ENCODE assay signal across 27 cellular contexts in genomic region chr9:38211002-38211401, GRCh38.
"Had no signal": no experiment of that assay in that cellular context is flagged by ENCODE, and none has a peak within 500 bp of the region (broad histone marks: within the 10 kb centered on the region; RNA-seq: fewer than 3 reads in every experiment).

No MANE protein-coding gene starts in this region.

- H3K4me1 ChIP-seq: adrenal gland, ascending aorta, colonic mucosa, heart right ventricle, left lung, lower lobe of right lung, spleen, tibial nerve had no signal

- H3K27me3 ChIP-seq: adrenal gland, ascending aorta, colonic mucosa, esophagus squamous epithelium, left lung, spleen had no signal

- H3K4me3 ChIP-seq: adrenal gland, ascending aorta, cardiac muscle cell, colonic mucosa, esophagus squamous epithelium, heart right ventricle, left lung, lower lobe of right lung, spleen, tibial nerve had no signal

- FAIRE-seq: endometrium had no signal

- H3K27ac ChIP-seq: adrenal gland, ascending aorta, cardiac muscle cell, colonic mucosa, epithelial cell of prostate, esophagus squamous epithelium, heart right ventricle, left lung, lower lobe of right lung, spleen, tibial nerve had no signal

- ATAC-seq: heart right ventricle, left lung, lower lobe of right lung, natural killer cell, right cardiac atrium had no signal

- H3K36me3 ChIP-seq: adrenal gland, ascending aorta, cardiac muscle cell, colonic mucosa, esophagus squamous epithelium, heart right ventricle, left lung, lower lobe of right lung, spleen, tibial nerve had no signal

- DNase-seq: activated CD4-positive, alpha-beta T cell treated with anti-CD3 and anti-CD28 coated beads for 4 hours; activated CD4-positive, alpha-beta T cell treated with anti-CD3 and anti-CD28 coated beads, Interleukin-2, amount 50 U/mL, for 4 hours; activated effector memory CD4-positive, alpha-beta T cell treated with anti-CD3 and anti-CD28 coated beads, Interleukin-2, amount 50 U/mL, for 16 hours; activated naive CD4-positive, alpha-beta T cell treated with anti-CD3 and anti-CD28 coated beads for 36 hours; activated naive CD8-positive, alpha-beta T cell treated with anti-CD3 and anti-CD28 coated beads for 36 hours; activated T-cell treated with anti-CD3 and anti-CD28 coated beads, Interleukin-2, amount 50 U/mL, for 1 hour; cerebellar nuclear complex; colonic mucosa; effector CD8-positive, alpha-beta T cell; esophagus squamous epithelium; foreskin melanocyte; heart right ventricle; kidney glomerular epithelial cell; left lung; lower lobe of right lung; mesenchymal stem cell; natural killer cell; posterior cingulate gyrus; right cardiac atrium; spleen; stimulated activated naive CD4-positive, alpha-beta T cell had no signal

- H3K9me3 ChIP-seq: adrenal gland, colonic mucosa, esophagus squamous epithelium, lower lobe of right lung, spleen had no signal
